In the genomic region with DNA sequence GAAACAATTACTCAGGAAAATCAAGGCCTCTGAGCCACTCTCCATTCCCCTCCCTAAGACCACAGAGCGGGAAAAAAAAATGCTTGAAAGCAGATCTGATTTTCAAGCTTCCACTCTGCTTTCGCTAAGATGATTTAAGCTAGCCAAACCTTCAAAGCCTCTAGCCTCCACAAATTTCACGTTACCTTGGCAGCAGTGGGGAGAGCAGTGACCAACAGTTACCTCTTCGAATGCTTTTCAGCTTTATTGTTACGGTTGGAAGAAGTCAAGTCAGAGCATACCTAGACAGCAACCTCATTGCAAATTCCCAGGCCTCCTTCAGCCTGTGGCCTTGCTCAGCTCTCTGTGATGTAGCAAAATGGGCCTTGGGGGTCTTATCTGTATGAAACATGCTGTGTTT, we compare ENCODE assay signal across 10 cellular contexts.
"Had no signal": no experiment of that assay in that cellular context is flagged by ENCODE, and none has a peak within 500 bp of the region (broad histone marks: within the 10 kb centered on the region; RNA-seq: fewer than 3 reads in every experiment).

No MANE protein-coding gene starts in this region.

- H3K4me1 ChIP-seq: prostate gland had no signal

- H3K27ac ChIP-seq: epithelial cell of prostate, prostate gland had no signal

- H3K36me3 ChIP-seq: prostate gland had no signal

- ATAC-seq: naive thymus-derived CD4-positive, alpha-beta T cell; stimulated activated naive CD8-positive, alpha-beta T cell treated with anti-CD3 and anti-CD28 coated beads, Interleukin-15, amount 100 ng/mL, for 72 hours had no signal

- DNase-seq: activated naive CD4-positive, alpha-beta T cell treated with anti-CD3 and anti-CD28 coated beads, Interleukin-2, amount 50 U/mL, for 16 hours; effector memory CD4-positive, alpha-beta T cell; midbrain; naive thymus-derived CD4-positive, alpha-beta T cell; occipital lobe; SHP77 treated with DMSO at 0.1 percent for 48 hours; stimulated activated CD4-positive, alpha-beta T cell treated with anti-CD3 and anti-CD28 coated beads, Interleukin-4, amount 100 ng/mL, for 4 hours; stimulated activated naive CD8-positive, alpha-beta T cell treated with anti-CD3 and anti-CD28 coated beads, Interleukin-15, amount 100 ng/mL, for 72 hours had no signal

- H3K9me3 ChIP-seq: prostate gland had no signal

- H3K4me3 ChIP-seq: prostate gland had no signal
